Comparison of ENCODE assay signal across 1 cellular context in the genomic region with DNA sequence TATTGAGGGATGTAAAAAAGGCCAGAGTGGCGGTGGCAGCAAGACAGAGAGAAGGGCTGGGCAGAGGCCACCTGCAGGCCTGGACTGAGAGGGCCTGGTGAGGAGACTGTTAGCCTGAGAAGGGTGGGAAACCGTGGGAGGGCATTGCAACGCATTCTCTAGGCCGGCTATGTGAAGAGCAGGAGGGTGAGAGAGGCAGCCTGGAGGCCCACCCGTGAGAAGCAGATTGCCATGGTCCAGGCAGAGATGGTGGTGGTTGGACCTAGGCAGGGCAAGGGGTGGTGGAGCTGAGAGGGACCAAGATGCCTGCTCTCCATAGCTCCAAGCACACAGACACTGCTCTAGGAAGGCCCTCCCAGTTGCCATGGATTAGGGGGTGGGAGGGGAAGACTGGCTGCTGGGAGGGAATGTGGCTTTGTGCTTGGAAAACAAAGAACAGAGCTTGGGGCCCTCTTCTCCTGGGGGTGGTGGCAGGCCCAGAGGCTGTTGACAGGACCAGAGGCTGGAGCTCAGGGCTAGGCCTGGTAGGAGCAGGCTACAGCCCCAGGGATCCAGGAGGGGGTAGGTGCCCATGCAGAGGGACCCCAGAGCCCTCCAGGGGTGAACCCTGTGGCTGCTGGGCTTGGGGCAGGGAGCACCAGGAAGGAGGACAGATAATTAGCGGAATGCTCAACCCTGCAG.
TF ChIP-seq lines count a peak whose summit lies in the region.

No MANE protein-coding gene starts in this region.

TF ChIP-seq in HepG2, 621 proteins besides CTCF, POLR2A, EP300 and RAD21 (continues in another document):
- TF ChIP-seq, protein P1, sequence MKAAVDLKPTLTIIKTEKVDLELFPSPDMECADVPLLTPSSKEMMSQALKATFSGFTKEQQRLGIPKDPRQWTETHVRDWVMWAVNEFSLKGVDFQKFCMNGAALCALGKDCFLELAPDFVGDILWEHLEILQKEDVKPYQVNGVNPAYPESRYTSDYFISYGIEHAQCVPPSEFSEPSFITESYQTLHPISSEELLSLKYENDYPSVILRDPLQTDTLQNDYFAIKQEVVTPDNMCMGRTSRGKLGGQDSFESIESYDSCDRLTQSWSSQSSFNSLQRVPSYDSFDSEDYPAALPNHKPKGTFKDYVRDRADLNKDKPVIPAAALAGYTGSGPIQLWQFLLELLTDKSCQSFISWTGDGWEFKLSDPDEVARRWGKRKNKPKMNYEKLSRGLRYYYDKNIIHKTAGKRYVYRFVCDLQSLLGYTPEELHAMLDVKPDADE (CRISPR knock-in tag; IDR thresholded peaks at IDR 0.05): no peak
- peak; percentile 17; the same call in 1 of the 2 replicates for TF ChIP-seq KMT2B (CRISPR knock-in tag; IDR thresholded peaks at IDR 0.05)
- no peak for TF ChIP-seq ZNF761 (CRISPR knock-in tag; conservative IDR thresholded peaks at IDR 0.05)
- no peak for TF ChIP-seq FOXM1 (CRISPR knock-in tag; IDR thresholded peaks at IDR 0.05)
- TF ChIP-seq SOX6 (IDR thresholded peaks at IDR 0.05): no peak
- TF ChIP-seq SOX6 (CRISPR knock-in tag; IDR thresholded peaks at IDR 0.05): peak; percentile 95
- TF ChIP-seq, protein P2, sequence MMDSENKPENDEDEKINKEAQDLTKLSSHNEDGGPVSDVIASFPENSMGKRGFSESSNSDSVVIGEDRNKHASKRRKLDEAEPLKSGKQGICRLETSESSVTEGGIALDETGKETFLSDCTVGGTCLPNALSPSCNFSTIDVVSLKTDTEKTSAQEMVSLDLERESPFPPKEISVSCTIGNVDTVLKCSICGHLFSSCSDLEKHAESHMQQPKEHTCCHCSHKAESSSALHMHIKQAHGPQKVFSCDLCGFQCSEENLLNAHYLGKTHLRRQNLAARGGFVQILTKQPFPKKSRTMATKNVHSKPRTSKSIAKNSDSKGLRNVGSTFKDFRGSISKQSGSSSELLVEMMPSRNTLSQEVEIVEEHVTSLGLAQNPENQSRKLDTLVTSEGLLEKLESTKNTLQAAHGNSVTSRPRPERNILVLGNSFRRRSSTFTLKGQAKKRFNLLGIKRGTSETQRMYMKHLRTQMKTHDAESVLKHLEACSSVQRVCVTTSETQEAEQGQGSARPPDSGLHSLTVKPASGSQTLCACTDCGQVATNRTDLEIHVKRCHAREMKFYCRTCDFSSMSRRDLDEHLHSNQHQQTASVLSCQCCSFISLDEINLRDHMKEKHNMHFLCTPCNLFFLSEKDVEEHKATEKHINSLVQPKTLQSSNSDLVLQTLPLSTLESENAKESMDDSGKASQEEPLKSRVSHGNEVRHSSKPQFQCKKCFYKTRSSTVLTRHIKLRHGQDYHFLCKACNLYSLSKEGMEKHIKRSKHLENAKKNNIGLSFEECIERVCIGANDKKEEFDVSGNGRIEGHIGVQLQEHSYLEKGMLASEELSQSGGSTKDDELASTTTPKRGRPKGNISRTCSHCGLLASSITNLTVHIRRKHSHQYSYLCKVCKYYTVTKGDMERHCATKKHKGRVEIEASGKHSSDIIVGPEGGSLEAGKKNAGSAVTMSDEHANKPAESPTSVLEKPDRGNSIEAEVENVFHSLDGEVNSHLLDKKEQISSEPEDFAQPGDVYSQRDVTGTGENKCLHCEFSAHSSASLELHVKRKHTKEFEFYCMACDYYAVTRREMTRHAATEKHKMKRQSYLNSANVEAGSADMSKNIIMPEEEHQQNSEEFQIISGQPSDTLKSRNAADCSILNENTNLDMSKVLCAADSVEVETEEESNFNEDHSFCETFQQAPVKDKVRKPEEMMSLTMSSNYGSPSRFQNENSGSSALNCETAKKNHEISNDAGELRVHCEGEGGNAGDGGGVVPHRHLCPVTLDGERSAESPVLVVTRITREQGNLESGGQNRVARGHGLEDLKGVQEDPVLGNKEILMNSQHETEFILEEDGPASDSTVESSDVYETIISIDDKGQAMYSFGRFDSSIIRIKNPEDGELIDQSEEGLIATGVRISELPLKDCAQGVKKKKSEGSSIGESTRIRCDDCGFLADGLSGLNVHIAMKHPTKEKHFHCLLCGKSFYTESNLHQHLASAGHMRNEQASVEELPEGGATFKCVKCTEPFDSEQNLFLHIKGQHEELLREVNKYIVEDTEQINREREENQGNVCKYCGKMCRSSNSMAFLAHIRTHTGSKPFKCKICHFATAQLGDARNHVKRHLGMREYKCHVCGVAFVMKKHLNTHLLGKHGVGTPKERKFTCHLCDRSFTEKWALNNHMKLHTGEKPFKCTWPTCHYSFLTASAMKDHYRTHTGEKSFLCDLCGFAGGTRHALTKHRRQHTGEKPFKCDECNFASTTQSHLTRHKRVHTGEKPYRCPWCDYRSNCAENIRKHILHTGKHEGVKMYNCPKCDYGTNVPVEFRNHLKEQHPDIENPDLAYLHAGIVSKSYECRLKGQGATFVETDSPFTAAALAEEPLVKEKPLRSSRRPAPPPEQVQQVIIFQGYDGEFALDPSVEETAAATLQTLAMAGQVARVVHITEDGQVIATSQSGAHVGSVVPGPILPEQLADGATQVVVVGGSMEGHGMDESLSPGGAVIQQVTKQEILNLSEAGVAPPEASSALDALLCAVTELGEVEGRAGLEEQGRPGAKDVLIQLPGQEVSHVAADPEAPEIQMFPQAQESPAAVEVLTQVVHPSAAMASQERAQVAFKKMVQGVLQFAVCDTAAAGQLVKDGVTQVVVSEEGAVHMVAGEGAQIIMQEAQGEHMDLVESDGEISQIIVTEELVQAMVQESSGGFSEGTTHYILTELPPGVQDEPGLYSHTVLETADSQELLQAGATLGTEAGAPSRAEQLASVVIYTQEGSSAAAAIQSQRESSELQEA (CRISPR knock-in tag; IDR thresholded peaks at IDR 0.05; ENCODE audit: not compliant biosample characterization): no peak
- TF ChIP-seq ZNF75D (CRISPR knock-in tag; IDR thresholded peaks at IDR 0.05; ENCODE audit: borderline replicate concordance): no peak
- TF ChIP-seq KDM3A (CRISPR knock-in tag; IDR thresholded peaks at IDR 0.05; ENCODE audit: low read depth): peak; percentile 34; the same call in 1 of the 2 replicates
- TF ChIP-seq SALL1 (CRISPR knock-in tag; IDR thresholded peaks at IDR 0.05): peak; percentile 54; the same call in 1 of the 2 replicates
- no peak; the same call in 1 of the 2 replicates for TF ChIP-seq ZNF274 (CRISPR knock-in tag; IDR thresholded peaks at IDR 0.05)
- TF ChIP-seq ZNF749 (CRISPR knock-in tag; IDR thresholded peaks at IDR 0.05; ENCODE audit: borderline replicate concordance): no peak
- no peak for TF ChIP-seq ZNF468 (CRISPR knock-in tag; IDR thresholded peaks at IDR 0.05)
- no peak for TF ChIP-seq MAFF (IDR thresholded peaks at IDR 0.05; ENCODE audit: low read depth, low read length)
- no peak for TF ChIP-seq ZNF589 (CRISPR knock-in tag; conservative IDR thresholded peaks at IDR 0.05)
- no peak for TF ChIP-seq PRPF4 (IDR thresholded peaks at IDR 0.05; ENCODE audit: low read depth, low read length, poor library complexity, severe bottlenecking)
- TF ChIP-seq, protein P3, sequence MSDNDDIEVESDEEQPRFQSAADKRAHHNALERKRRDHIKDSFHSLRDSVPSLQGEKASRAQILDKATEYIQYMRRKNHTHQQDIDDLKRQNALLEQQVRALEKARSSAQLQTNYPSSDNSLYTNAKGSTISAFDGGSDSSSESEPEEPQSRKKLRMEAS (IDR thresholded peaks at IDR 0.05): 0 out of 2 replicates have a peak, but pooled peaks have one; percentile 20
- TF ChIP-seq FOSL1 (CRISPR knock-in tag; IDR thresholded peaks at IDR 0.05; ENCODE audit: borderline replicate concordance): no peak
- TF ChIP-seq HDAC6 (IDR thresholded peaks at IDR 0.05; ENCODE audit: low read depth, low read length): no peak
- TF ChIP-seq, protein P4, sequence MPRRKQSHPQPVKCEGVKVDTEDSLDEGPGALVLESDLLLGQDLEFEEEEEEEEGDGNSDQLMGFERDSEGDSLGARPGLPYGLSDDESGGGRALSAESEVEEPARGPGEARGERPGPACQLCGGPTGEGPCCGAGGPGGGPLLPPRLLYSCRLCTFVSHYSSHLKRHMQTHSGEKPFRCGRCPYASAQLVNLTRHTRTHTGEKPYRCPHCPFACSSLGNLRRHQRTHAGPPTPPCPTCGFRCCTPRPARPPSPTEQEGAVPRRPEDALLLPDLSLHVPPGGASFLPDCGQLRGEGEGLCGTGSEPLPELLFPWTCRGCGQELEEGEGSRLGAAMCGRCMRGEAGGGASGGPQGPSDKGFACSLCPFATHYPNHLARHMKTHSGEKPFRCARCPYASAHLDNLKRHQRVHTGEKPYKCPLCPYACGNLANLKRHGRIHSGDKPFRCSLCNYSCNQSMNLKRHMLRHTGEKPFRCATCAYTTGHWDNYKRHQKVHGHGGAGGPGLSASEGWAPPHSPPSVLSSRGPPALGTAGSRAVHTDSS (CRISPR knock-in tag; conservative IDR thresholded peaks at IDR 0.05): no peak
- TF ChIP-seq, protein P5, sequence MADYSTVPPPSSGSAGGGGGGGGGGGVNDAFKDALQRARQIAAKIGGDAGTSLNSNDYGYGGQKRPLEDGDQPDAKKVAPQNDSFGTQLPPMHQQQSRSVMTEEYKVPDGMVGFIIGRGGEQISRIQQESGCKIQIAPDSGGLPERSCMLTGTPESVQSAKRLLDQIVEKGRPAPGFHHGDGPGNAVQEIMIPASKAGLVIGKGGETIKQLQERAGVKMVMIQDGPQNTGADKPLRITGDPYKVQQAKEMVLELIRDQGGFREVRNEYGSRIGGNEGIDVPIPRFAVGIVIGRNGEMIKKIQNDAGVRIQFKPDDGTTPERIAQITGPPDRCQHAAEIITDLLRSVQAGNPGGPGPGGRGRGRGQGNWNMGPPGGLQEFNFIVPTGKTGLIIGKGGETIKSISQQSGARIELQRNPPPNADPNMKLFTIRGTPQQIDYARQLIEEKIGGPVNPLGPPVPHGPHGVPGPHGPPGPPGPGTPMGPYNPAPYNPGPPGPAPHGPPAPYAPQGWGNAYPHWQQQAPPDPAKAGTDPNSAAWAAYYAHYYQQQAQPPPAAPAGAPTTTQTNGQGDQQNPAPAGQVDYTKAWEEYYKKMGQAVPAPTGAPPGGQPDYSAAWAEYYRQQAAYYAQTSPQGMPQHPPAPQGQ (CRISPR knock-in tag; IDR thresholded peaks at IDR 0.05; ENCODE audit: borderline replicate concordance): no peak
- TF ChIP-seq ZNF788 (CRISPR knock-in tag; IDR thresholded peaks at IDR 0.05; ENCODE audit: borderline replicate concordance): peak; percentile 50; the same call in 1 of the 2 replicates
- TF ChIP-seq NR2F2 (IDR thresholded peaks at IDR 0.05; ENCODE audit: borderline replicate concordance, low read depth): no peak
- TF ChIP-seq GZF1 (CRISPR knock-in tag; IDR thresholded peaks at IDR 0.05): no peak
- TF ChIP-seq RAD51 (IDR thresholded peaks at IDR 0.05; ENCODE audit: borderline replicate concordance): no peak
- no peak for TF ChIP-seq REL (CRISPR knock-in tag; conservative IDR thresholded peaks at IDR 0.05)
- no peak for TF ChIP-seq YEATS4 (CRISPR knock-in tag; IDR thresholded peaks at IDR 0.05; ENCODE audit: borderline replicate concordance)
- no peak for TF ChIP-seq HOXD1 (CRISPR knock-in tag; IDR thresholded peaks at IDR 0.05)
- no peak for TF ChIP-seq NR2F6 (IDR thresholded peaks at IDR 0.05)
- peak; percentile 14; the same call in 1 of the 2 replicates for TF ChIP-seq NR2F6 (CRISPR knock-in tag; IDR thresholded peaks at IDR 0.05)
- 0 out of 2 replicates have a peak, but pooled peaks have one; percentile 37 for TF ChIP-seq ZNF598 (CRISPR knock-in tag; IDR thresholded peaks at IDR 0.05; ENCODE audit: borderline replicate concordance)
- 0 out of 2 replicates have a peak, but pooled peaks have one; percentile 53 for TF ChIP-seq ZNF619 (CRISPR knock-in tag; IDR thresholded peaks at IDR 0.05)
- TF ChIP-seq HES4 (CRISPR knock-in tag; IDR thresholded peaks at IDR 0.05; ENCODE audit: borderline replicate concordance): no peak
- TF ChIP-seq ZNF20 (CRISPR knock-in tag; IDR thresholded peaks at IDR 0.05): no peak
- peak; percentile 65; the same call in 1 of the 2 replicates for TF ChIP-seq DNMT1 (CRISPR knock-in tag; IDR thresholded peaks at IDR 0.05)
- TF ChIP-seq ATAD3A (CRISPR knock-in tag; IDR thresholded peaks at IDR 0.05): 0 out of 2 replicates have a peak, but pooled peaks have one; percentile 78
- peak; percentile 80 for TF ChIP-seq AKAP8 (CRISPR knock-in tag; IDR thresholded peaks at IDR 0.05)
- TF ChIP-seq GATAD2A (CRISPR knock-in tag; IDR thresholded peaks at IDR 0.05): peak; percentile 29
- TF ChIP-seq NFIC (IDR thresholded peaks at IDR 0.05; ENCODE audit: low read length): no peak
- TF ChIP-seq, protein P6, sequence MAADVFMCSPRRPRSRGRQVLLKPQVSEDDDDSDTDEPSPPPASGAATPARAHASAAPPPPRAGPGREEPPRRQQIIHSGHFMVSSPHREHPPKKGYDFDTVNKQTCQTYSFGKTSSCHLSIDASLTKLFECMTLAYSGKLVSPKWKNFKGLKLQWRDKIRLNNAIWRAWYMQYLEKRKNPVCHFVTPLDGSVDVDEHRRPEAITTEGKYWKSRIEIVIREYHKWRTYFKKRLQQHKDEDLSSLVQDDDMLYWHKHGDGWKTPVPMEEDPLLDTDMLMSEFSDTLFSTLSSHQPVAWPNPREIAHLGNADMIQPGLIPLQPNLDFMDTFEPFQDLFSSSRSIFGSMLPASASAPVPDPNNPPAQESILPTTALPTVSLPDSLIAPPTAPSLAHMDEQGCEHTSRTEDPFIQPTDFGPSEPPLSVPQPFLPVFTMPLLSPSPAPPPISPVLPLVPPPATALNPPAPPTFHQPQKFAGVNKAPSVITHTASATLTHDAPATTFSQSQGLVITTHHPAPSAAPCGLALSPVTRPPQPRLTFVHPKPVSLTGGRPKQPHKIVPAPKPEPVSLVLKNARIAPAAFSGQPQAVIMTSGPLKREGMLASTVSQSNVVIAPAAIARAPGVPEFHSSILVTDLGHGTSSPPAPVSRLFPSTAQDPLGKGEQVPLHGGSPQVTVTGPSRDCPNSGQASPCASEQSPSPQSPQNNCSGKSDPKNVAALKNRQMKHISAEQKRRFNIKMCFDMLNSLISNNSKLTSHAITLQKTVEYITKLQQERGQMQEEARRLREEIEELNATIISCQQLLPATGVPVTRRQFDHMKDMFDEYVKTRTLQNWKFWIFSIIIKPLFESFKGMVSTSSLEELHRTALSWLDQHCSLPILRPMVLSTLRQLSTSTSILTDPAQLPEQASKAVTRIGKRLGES (CRISPR knock-in tag; IDR thresholded peaks at IDR 0.05; ENCODE audit: borderline replicate concordance): no peak
- 0 out of 2 replicates have a peak, but pooled peaks have one; percentile 32 for TF ChIP-seq FOXK2 (IDR thresholded peaks at IDR 0.05)
- peak; percentile 87 for TF ChIP-seq ZNF263 (CRISPR knock-in tag; IDR thresholded peaks at IDR 0.05)
